29 cellular contexts compared by ENCODE assay signal in genomic region chr4:108693211-108693610, GRCh38.
"Had no signal": no experiment of that assay in that cellular context is flagged by ENCODE, and none has a peak within 500 bp of the region (broad histone marks: within the 10 kb centered on the region; RNA-seq: fewer than 3 reads in every experiment).

No MANE protein-coding gene starts in this region.

- H3K36me3 Mint-ChIP-seq: activated CD4-positive, alpha-beta memory T cell treated with anti-CD3 and anti-CD28 coated beads for 36 hours; activated naive CD4-positive, alpha-beta T cell treated with anti-CD3 and anti-CD28 coated beads, Interleukin-2, amount 10 ng/mL, durations not matched to agents 7 days and 5 days; natural killer cell; neural progenitor cell; stimulated activated naive B cell treated with anti-CD40 and anti-IgM and Interleukin-4, amounts not matched to agents 10 μg/mL and 1 μg/mL and 100 μg/mL, for 72 hours had no signal

- ATAC-seq: left lung; lower lobe of right lung; natural killer cell; psoas muscle; stimulated activated naive B cell treated with anti-CD40 and anti-IgM and Interleukin-4, amounts not matched to agents 10 μg/mL and 1 μg/mL and 100 μg/mL, for 72 hours had no signal

- H3K9me3 Mint-ChIP-seq: activated CD4-positive, alpha-beta memory T cell treated with anti-CD3 and anti-CD28 coated beads for 36 hours; activated CD4-positive, alpha-beta T cell treated with anti-CD3 and anti-CD28 coated beads, Interleukin-2, amount 10 ng/mL, durations not matched to agents 24 days and 14 days; activated naive CD4-positive, alpha-beta T cell treated with anti-CD3 and anti-CD28 coated beads, Interleukin-2, amount 10 ng/mL, durations not matched to agents 7 days and 5 days; natural killer cell; neural progenitor cell; stimulated activated naive B cell treated with anti-CD40 and anti-IgM and Interleukin-4, amounts not matched to agents 10 μg/mL and 1 μg/mL and 100 μg/mL, for 72 hours; T-helper 1 cell treated with Interleukin-12 subunit alpha and Interleukin-12 subunit beta and Interleukin-4 antibody, amounts not matched to agents 30 μg/mL and 1 μg/mL, for 36 hours had no signal

- H3K4me1 Mint-ChIP-seq: activated CD4-positive, alpha-beta T cell treated with anti-CD3 and anti-CD28 coated beads, Interleukin-2, amount 10 ng/mL, durations not matched to agents 24 days and 14 days; activated naive CD4-positive, alpha-beta T cell treated with anti-CD3 and anti-CD28 coated beads, Interleukin-2, amount 10 ng/mL, durations not matched to agents 7 days and 5 days; natural killer cell; neural progenitor cell; stimulated activated naive B cell treated with anti-CD40 and anti-IgM and Interleukin-4, amounts not matched to agents 10 μg/mL and 1 μg/mL and 100 μg/mL, for 72 hours had no signal

- H3K4me3 ChIP-seq: colonic mucosa, dorsolateral prefrontal cortex, left lung, lower lobe of right lung, neural progenitor cell, psoas muscle, right atrium auricular region, smooth muscle cell, suprapubic skin, tibial artery had no signal

- H3K27me3 Mint-ChIP-seq: activated CD4-positive, alpha-beta memory T cell treated with anti-CD3 and anti-CD28 coated beads for 36 hours; activated CD4-positive, alpha-beta T cell treated with anti-CD3 and anti-CD28 coated beads, Interleukin-2, amount 10 ng/mL, durations not matched to agents 24 days and 14 days; activated naive CD4-positive, alpha-beta T cell treated with anti-CD3 and anti-CD28 coated beads, Interleukin-2, amount 10 ng/mL, durations not matched to agents 7 days and 5 days; stimulated activated naive B cell treated with anti-CD40 and anti-IgM and Interleukin-4, amounts not matched to agents 10 μg/mL and 1 μg/mL and 100 μg/mL, for 72 hours had no signal

- FAIRE-seq: TTC549 had no signal

- H3K27ac Mint-ChIP-seq: activated CD4-positive, alpha-beta memory T cell treated with anti-CD3 and anti-CD28 coated beads for 36 hours; activated CD4-positive, alpha-beta T cell treated with anti-CD3 and anti-CD28 coated beads, Interleukin-2, amount 10 ng/mL, durations not matched to agents 24 days and 14 days; activated naive CD4-positive, alpha-beta T cell treated with anti-CD3 and anti-CD28 coated beads, Interleukin-2, amount 10 ng/mL, durations not matched to agents 7 days and 5 days; natural killer cell; neural progenitor cell; stimulated activated naive B cell treated with anti-CD40 and anti-IgM and Interleukin-4, amounts not matched to agents 10 μg/mL and 1 μg/mL and 100 μg/mL, for 72 hours; T-helper 1 cell treated with Interleukin-12 subunit alpha and Interleukin-12 subunit beta and Interleukin-4 antibody, amounts not matched to agents 30 μg/mL and 1 μg/mL, for 36 hours had no signal

- H3K4me3 Mint-ChIP-seq: activated CD4-positive, alpha-beta memory T cell treated with anti-CD3 and anti-CD28 coated beads for 36 hours; activated CD4-positive, alpha-beta T cell treated with anti-CD3 and anti-CD28 coated beads, Interleukin-2, amount 10 ng/mL, durations not matched to agents 24 days and 14 days; activated naive CD4-positive, alpha-beta T cell treated with anti-CD3 and anti-CD28 coated beads, Interleukin-2, amount 10 ng/mL, durations not matched to agents 7 days and 5 days; natural killer cell; neural progenitor cell; stimulated activated naive B cell treated with anti-CD40 and anti-IgM and Interleukin-4, amounts not matched to agents 10 μg/mL and 1 μg/mL and 100 μg/mL, for 72 hours; T-helper 1 cell treated with Interleukin-12 subunit alpha and Interleukin-12 subunit beta and Interleukin-4 antibody, amounts not matched to agents 30 μg/mL and 1 μg/mL, for 36 hours had no signal

- DNase-seq: activated CD4-positive, alpha-beta memory T cell treated with anti-CD3 and anti-CD28 coated beads for 36 hours; activated CD4-positive, alpha-beta T cell treated with anti-CD3 and anti-CD28 coated beads, Interleukin-2, amount 10 ng/mL, durations not matched to agents 24 days and 14 days; activated CD4-positive, CD25-positive, alpha-beta regulatory T cell treated with anti-CD3 and anti-CD28 coated beads, Interleukin-2, amount 50 U/mL, for 72 hours; activated CD8-positive, alpha-beta memory T cell treated with anti-CD3 and anti-CD28 coated beads, Interleukin-2, amount 50 U/mL, for 4 hours; activated gamma-delta T cell; activated naive CD4-positive, alpha-beta T cell treated with anti-CD3 and anti-CD28 coated beads, Interleukin-2, amount 10 ng/mL, durations not matched to agents 7 days and 5 days; activated T-cell treated with anti-CD3 and anti-CD28 coated beads, Interleukin-2, amount 50 U/mL, for 1 hour; cerebellar nuclear complex; colonic mucosa; dorsolateral prefrontal cortex; effector memory CD4-positive, alpha-beta T cell; hippocampal formation; left lung; lower lobe of right lung; mesendoderm; natural killer cell; occipital lobe; psoas muscle; stimulated activated CD4-positive, alpha-beta T cell treated with anti-CD3 and anti-CD28 coated beads, Interleukin-1b, Interleukin-23, amount 100 ng/mL, for 48 hours; stimulated activated naive B cell treated with anti-CD40 and anti-IgM and Interleukin-4, amounts not matched to agents 10 μg/mL and 1 μg/mL and 100 μg/mL, for 72 hours; SW 1271; T-helper 9 cell; tibial artery had no signal
